12 cellular contexts compared by ENCODE assay signal in the genomic region with DNA sequence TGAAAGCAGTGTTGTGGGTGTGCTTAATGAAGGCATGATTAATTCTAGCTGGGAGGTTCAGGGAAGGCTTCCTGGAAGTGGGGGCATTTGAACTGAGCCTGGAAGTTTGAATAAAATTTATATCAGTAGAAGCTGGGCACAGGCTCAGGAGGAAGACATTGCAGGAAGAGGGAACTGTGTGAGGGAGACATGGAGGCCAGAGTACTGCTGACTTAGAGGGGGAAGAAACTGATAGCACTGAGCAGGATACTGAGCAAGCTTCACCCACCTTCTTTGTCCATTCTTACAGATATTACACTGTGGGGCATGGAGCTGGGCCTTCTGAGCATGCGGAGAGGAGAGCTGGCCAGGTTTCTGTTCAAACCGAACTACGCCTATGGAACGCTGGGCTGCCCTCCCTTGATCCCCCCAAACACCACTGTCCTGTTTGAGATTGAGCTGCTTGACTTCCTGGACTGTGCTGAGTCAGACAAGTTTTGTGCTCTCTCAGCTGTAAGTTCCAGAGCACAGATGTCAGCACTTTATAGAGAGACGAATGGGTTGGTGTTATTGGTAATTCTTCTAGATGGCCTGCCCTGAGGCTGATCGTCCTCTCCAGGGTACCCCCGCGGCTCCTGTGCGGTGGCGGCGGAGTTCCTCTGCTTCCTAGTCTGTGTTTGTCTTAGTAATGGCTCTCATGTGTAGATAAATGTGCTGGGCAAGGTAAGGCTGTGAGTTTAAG. TPM values are rescaled to one million over a fixed set of nuclear protein-coding genes. Genes with fewer than 3 reads are reported as not detected.
DNase-seq lines count a peak whose midpoint lies in the region; ATAC-seq, FAIRE-seq and TF ChIP-seq lines count a peak whose summit lies in the region.
"Had no signal": no experiment of that assay in that cellular context is flagged by ENCODE, and none has a peak within 500 bp of the region (broad histone marks: within the 10 kb centered on the region; RNA-seq: fewer than 3 reads in every experiment).

No MANE protein-coding gene starts in this region.

- peak overlapping the region in 1 of 2 donors; percentile 27 for H3K27ac Mint-ChIP-seq in effector memory CD8-positive, alpha-beta T cell

- FAIRE-seq in RCC 7860 (lab: Jason Lieb, UNC) (no peak), urothelium cell line (lab: Jason Lieb, UNC) (no peak)

- H3K9me3 Mint-ChIP-seq in effector memory CD8-positive, alpha-beta T cell = no peaks in the 10 kb centered on the region

- DNase-seq in AG08396 (ENCODE audit: low spot score) (peak; percentile 42), RCC 7860 (ENCODE audit: low spot score) (peak; percentile 24), epithelial cell of esophagus (ENCODE audit: low read depth) (peak; percentile 28), lung microvascular endothelial cell (ENCODE audit: low read depth in 2 of 2) (peak; percentile 43 to 49), NCI-H1436 treated with DMSO at 0.1 percent for 48 hours (lab: John Stamatoyannopoulos, UW) (no peak), urothelium cell line (ENCODE audit: low spot score) (no peak)
- DNase-seq in stimulated activated CD4-positive, alpha-beta T cell treated with anti-CD3 and anti-CD28 coated beads, Interleukin-4, amount 100 ng/mL, for 24 hours = no peak
- DNase-seq in effector memory CD8-positive, alpha-beta T cell = no peak
- DNase-seq: activated CD8-positive, alpha-beta memory T cell treated with anti-CD3 and anti-CD28 coated beads, Interleukin-2, amount 50 U/mL, for 48 hours; amygdala; SHP77 had no signal

- H3K4me3 ChIP-seq in epithelial cell of esophagus (ENCODE audit: low read length) = no peak overlapping the region

- no peaks in the 10 kb centered on the region for H3K36me3 Mint-ChIP-seq in effector memory CD8-positive, alpha-beta T cell (ENCODE audit: insufficient read depth)

- H3K4me1 Mint-ChIP-seq in effector memory CD8-positive, alpha-beta T cell (ENCODE audit: low read depth in 2 of 2) = no peaks in the 10 kb centered on the region

- ATAC-seq in effector memory CD8-positive, alpha-beta T cell (replicated peaks) = no peak

- H3K27me3 Mint-ChIP-seq in effector memory CD8-positive, alpha-beta T cell = no peaks in the 10 kb centered on the region

- TF ChIP-seq CTCF in epithelial cell of esophagus (IDR thresholded peaks at IDR 0.05; ENCODE audit: insufficient read depth, low read depth, low read length, missing control alignments) = no peak

- no peak overlapping the region for H3K4me3 Mint-ChIP-seq in effector memory CD8-positive, alpha-beta T cell

RNA-seq across cellular contexts. Expression of gene FKBP6, which starts 2.1 kb away (rescaled TPM):
- total RNA-seq in lung microvascular endothelial cell = not detected in 2 replicates
- total RNA-seq: MCF 10A had no signal

RNA-seq across cellular contexts. Expression of gene TRIM50, which starts 2.1 kb away (rescaled TPM):
- total RNA-seq in lung microvascular endothelial cell = not detected in 2 replicates
- total RNA-seq: MCF 10A had no signal

RNA-seq across cellular contexts. Expression of gene NSUN5, which starts 21.4 kb away (rescaled TPM):
- 0.60 and 1.7 TPM in 2 replicates for total RNA-seq in lung microvascular endothelial cell

Comparison
In these comparisons a context has a peak if more than half of its experiments do, and no peak if none do; other contexts are left out.
1. DNase-seq: peak in AG08396 (single experiment), RCC 7860 (single experiment), epithelial cell of esophagus (single experiment) and lung microvascular endothelial cell (2 of 2); none in stimulated activated CD4-positive, alpha-beta T cell treated with anti-CD3 and anti-CD28 coated beads, Interleukin-4, amount 100 ng/mL, for 24 hours (single experiment), effector memory CD8-positive, alpha-beta T cell (0 of 3), NCI-H1436 treated with DMSO at 0.1 percent for 48 hours (single experiment) and urothelium cell line (single experiment).